In the genomic region with DNA sequence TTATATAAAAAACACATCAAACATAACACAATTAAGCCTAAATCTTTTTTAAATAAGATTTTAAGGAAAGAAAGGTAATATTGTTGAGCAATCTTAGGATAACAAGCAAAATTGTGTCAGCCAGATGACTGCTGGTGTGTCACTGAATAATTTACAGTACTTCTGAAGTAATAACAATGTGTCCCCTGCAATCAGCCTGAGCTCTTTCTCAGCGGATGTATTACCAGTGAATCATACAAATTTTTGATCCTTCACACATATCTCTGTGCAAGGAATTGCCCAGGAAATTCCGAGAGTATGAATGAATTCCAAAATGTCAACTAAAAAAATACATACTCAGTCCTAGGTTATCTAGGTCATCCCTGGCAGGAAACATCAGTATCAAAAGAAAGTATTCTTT, we compare ENCODE assay signal across 1 cellular context.
A peak's percentile ranks its signal among the peaks of the same experiment; 100 is the strongest.
TF ChIP-seq lines count a peak whose summit lies in the region.

No MANE protein-coding gene starts in this region.

TF ChIP-seq in endothelial cell of umbilical vein, 7 proteins besides CTCF, POLR2A, EP300 and RAD21:
- TF ChIP-seq, protein P1, sequence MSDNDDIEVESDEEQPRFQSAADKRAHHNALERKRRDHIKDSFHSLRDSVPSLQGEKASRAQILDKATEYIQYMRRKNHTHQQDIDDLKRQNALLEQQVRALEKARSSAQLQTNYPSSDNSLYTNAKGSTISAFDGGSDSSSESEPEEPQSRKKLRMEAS (IDR thresholded peaks at IDR 0.05; ENCODE audit: insufficient read depth, insufficient read length): no peak
- TF ChIP-seq GATA2 (IDR thresholded peaks at IDR 0.05; ENCODE audit: insufficient read depth, insufficient read length, low read depth, low read length) (peak; percentile 98), FOS (IDR thresholded peaks at IDR 0.05; ENCODE audit: borderline replicate concordance, insufficient read depth, low read length) (peak; percentile 98), POLR2AphosphoS5 (IDR thresholded peaks at IDR 0.05; ENCODE audit: insufficient read depth, low read depth, low read length) (peak; percentile 91), EZH2 (IDR thresholded peaks at IDR 0.05; ENCODE audit: borderline replicate concordance, low read depth, low read length, severe bottlenecking) (no peak), MYC (IDR thresholded peaks at IDR 0.05; ENCODE audit: low read depth, low read length) (no peak), JUN (IDR thresholded peaks at IDR 0.05; ENCODE audit: borderline replicate concordance, insufficient read depth, insufficient read length, low read depth) (peak; percentile 96)
